ENCODE assay signal across 20 cellular contexts in genomic region chr1:7460807-7461206, GRCh38.
"Had no signal": no experiment of that assay in that cellular context is flagged by ENCODE, and none has a peak within 500 bp of the region (broad histone marks: within the 10 kb centered on the region; RNA-seq: fewer than 3 reads in every experiment).

No MANE protein-coding gene starts in this region.

- H3K27me3 ChIP-seq: adrenal gland, cardiac muscle cell, gastroesophageal sphincter had no signal

- H3K27ac ChIP-seq: adrenal gland, cardiac muscle cell, gastroesophageal sphincter, suprapubic skin had no signal

- H3K4me1 ChIP-seq: adrenal gland had no signal

- FAIRE-seq: colon, endometrium, keratinocyte, small intestine had no signal

- ATAC-seq: gastroesophageal sphincter; left ventricle myocardium superior; naive thymus-derived CD8-positive, alpha-beta T cell; right cardiac atrium; stimulated activated naive CD8-positive, alpha-beta T cell treated with anti-CD3 and anti-CD28 coated beads, Interleukin-15, Interleukin-2, amounts not matched to agents 100 U/mL and 50 U/mL, for 24 hours had no signal

- H3K36me3 ChIP-seq: adrenal gland, cardiac muscle cell, gastroesophageal sphincter, suprapubic skin had no signal

- H3K4me3 ChIP-seq: adrenal gland, cardiac muscle cell, gastroesophageal sphincter, suprapubic skin had no signal

- H3K9me3 ChIP-seq: adrenal gland, gastroesophageal sphincter, suprapubic skin had no signal

- DNase-seq: activated CD4-positive, alpha-beta memory T cell treated with anti-CD3 and anti-CD28 coated beads, Interleukin-2, amount 10 ng/mL, durations not matched to agents 7 days and 5 days; activated CD4-positive, alpha-beta T cell treated with anti-CD3 and anti-CD28 coated beads for 4 hours; activated T-cell treated with anti-CD3 and anti-CD28 coated beads, Interleukin-2, amount 50 U/mL, for 24 hours; adrenal gland; hippocampal formation; left ventricle myocardium superior; mesenchymal stem cell; naive thymus-derived CD8-positive, alpha-beta T cell; nucleus accumbens; right cardiac atrium; small intestine; stimulated activated naive CD8-positive, alpha-beta T cell treated with anti-CD3 and anti-CD28 coated beads, Interleukin-15, Interleukin-2, amounts not matched to agents 100 U/mL and 50 U/mL, for 24 hours; T1000; trophoblast cell had no signal
